29 cellular contexts compared by ENCODE assay signal in genomic region chr2:14408695-14409094, GRCh38.
"Had no signal": no experiment of that assay in that cellular context is flagged by ENCODE, and none has a peak within 500 bp of the region (broad histone marks: within the 10 kb centered on the region; RNA-seq: fewer than 3 reads in every experiment).

No MANE protein-coding gene starts in this region.

- H3K4me1 ChIP-seq: SJSA1 had no signal

- H3K9me3 ChIP-seq: SK-N-SH had no signal

- H2AFZ ChIP-seq: PC-9 had no signal

- H3K4me3 ChIP-seq: PC-9, SJSA1 had no signal

- H3K27ac ChIP-seq: PC-9, SJSA1 had no signal

- H3K4me2 ChIP-seq: PC-9, SK-N-SH had no signal

- H3K36me3 ChIP-seq: SJSA1 had no signal

- DNase-seq: Karpas-422, MM.1S, MV-4-11, NCI-H1092, NCI-H1105, NCI-H1417 treated with DMSO at 0.1 percent for 48 hours, NCI-H1436 treated with DMSO at 0.1 percent for 48 hours, NCI-H1694 treated with DMSO at 0.1 percent for 48 hours, NCI-H187 treated with DMSO at 0.1 percent for 48 hours, NCI-H2029, NCI-H2081, NCI-H2107, NCI-H2171, NCI-H226, NCI-H446 treated with DMSO at 0.1 percent for 48 hours, NCI-H510A, NCI-H524, NCI-H526, NCI-H69, NCI-H748 treated with DMSO at 0.1 percent for 48 hours, NCI-H82, PC-9, Right ventricle myocardium superior, RPMI8226, SHP77 treated with DMSO at 0.1 percent for 48 hours, SK-N-SH, T-cell had no signal

- H3K9ac ChIP-seq: SK-N-SH had no signal

- ATAC-seq: Panc1, T-cell had no signal

- H3K27me3 ChIP-seq: SJSA1 had no signal
